Comparison of ENCODE assay signal across 18 cellular contexts in the genomic region with DNA sequence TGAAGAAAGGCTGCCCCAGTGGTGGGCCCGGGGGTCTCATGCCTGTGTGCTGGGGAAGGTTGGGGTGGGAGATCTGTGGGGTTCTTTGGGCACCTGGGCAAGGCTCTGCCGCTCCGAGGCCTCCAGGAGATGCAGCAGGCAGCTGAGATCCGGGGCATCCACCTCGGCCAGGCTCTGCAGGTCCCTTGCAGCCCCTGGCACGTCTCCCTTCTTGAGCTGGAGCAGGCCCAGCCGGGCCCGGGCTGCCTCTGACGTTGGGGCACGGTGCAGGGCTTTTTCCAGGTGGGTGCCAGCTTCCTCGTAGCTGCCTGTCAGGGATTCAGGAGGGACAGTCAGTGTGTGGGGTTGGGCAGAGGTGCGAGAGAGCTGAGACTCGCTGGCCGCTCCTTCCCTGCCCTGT. TPM values are rescaled to one million over a fixed set of nuclear protein-coding genes. Genes with fewer than 3 reads are reported as not detected.
DNase-seq lines count a peak whose midpoint lies in the region; ATAC-seq and TF ChIP-seq lines count a peak whose summit lies in the region.
"Had no signal": no experiment of that assay in that cellular context is flagged by ENCODE, and none has a peak within 500 bp of the region (broad histone marks: within the 10 kb centered on the region; RNA-seq: fewer than 3 reads in every experiment).

No MANE protein-coding gene starts in this region.

- intact Hi-C loops in CD4-positive, alpha-beta T cell (cut with DNase I, micrococcal nuclease), result loop anchor here (5.0 to 10.0 kb wide), 5 partner anchors 117 to 597 kb away; partner anchors contain the start of genes PANK4 (in 2 of the 2) and PEX10 (in 1 of the 2)

- H3K27me3 Mint-ChIP-seq in CD4-positive, alpha-beta T cell, result no peaks in the 10 kb centered on the region
- no peaks in the 10 kb centered on the region for H3K27me3 Mint-ChIP-seq in chondrocyte (ENCODE audit: low read depth)
- H3K27me3 Mint-ChIP-seq in osteocyte (ENCODE audit: unreplicated experiment), result no peaks in the 10 kb centered on the region
- H3K27me3 Mint-ChIP-seq: B cell had no signal

- POLR2A ChIA-PET in CD4-positive, alpha-beta T cell (lab: Charles Lee), result interaction anchor here (1.3 to 3.3 kb wide), 2 partner anchors 59 to 88 kb away, joined by 5 to 14 read pairs; partner anchors contain the start of gene TNFRSF14

- no peaks in the 10 kb centered on the region for H3K27me3 ChIP-seq in CD4-positive, alpha-beta T cell (ENCODE audit: control insufficient read depth, insufficient read depth, low read length)
- H3K27me3 ChIP-seq: heart left ventricle had no signal

- peaks cover 24% of the 10 kb centered on the region for H3K9me3 ChIP-seq in CD4-positive, alpha-beta T cell (ENCODE audit: control insufficient read depth, low read length)
- H3K9me3 ChIP-seq: SK-N-SH had no signal

- H3K27ac Mint-ChIP-seq in CD4-positive, alpha-beta T cell, result peak overlapping the region; percentile 78
- H3K27ac Mint-ChIP-seq in chondrocyte (ENCODE audit: unreplicated experiment) (no peak overlapping the region), osteocyte (ENCODE audit: unreplicated experiment) (no peak overlapping the region)

- TF ChIP-seq CTCF in CD4-positive, alpha-beta T cell (IDR thresholded peaks at IDR 0.05), result no peak
- no peak for TF ChIP-seq CTCF in chondrocyte (IDR thresholded peaks at IDR 0.05)
- no peak for TF ChIP-seq CTCF in osteocyte (IDR thresholded peaks at IDR 0.05)

- no peaks in the 10 kb centered on the region for H3K36me3 Mint-ChIP-seq in CD4-positive, alpha-beta T cell (ENCODE audit: low read depth)
- H3K36me3 Mint-ChIP-seq in chondrocyte (ENCODE audit: low read depth) (no peaks in the 10 kb centered on the region), osteocyte (ENCODE audit: unreplicated experiment) (no peaks in the 10 kb centered on the region)

- no peak for ATAC-seq in CD4-positive, alpha-beta T cell (ENCODE audit: poor library complexity)
- no peak for ATAC-seq in GM18868 (IDR thresholded peaks at IDR 0.05; ENCODE audit: unreplicated experiment)
- ATAC-seq: naive thymus-derived CD4-positive, alpha-beta T cell had no signal

- no peak overlapping the region for H3K27ac ChIP-seq in CD4-positive, alpha-beta T cell (ENCODE audit: low read depth, low read length)
- H3K27ac ChIP-seq: heart left ventricle, tibial artery had no signal

- DNase-seq in 8988T (peak; percentile 6), chondrocyte (ENCODE audit: low spot score) (no peak), osteocyte (ENCODE audit: extremely low spot score, unreplicated experiment) (no peak), SKM-1 treated with dmso at 0.1 percent for 144 hours (lab: John Stamatoyannopoulos, UW; ENCODE audit: unreplicated experiment) (no peak), NCI-H1105 (lab: John Stamatoyannopoulos, UW) (no peak)
- no peak for DNase-seq in CD4-positive, alpha-beta T cell
- DNase-seq: activated naive CD4-positive, alpha-beta T cell treated with anti-CD3 and anti-CD28 coated beads, Interleukin-2, amount 50 U/mL, for 16 hours; COR-L47; NCI-H146; SK-N-SH; T-helper 9 cell had no signal

- peaks cover 8% of the 10 kb centered on the region for H3K4me1 Mint-ChIP-seq in CD4-positive, alpha-beta T cell (ENCODE audit: low read depth)
- H3K4me1 Mint-ChIP-seq in chondrocyte (ENCODE audit: low read depth) (peaks cover 9% of the 10 kb centered on the region), osteocyte (ENCODE audit: unreplicated experiment) (peaks cover 9% of the 10 kb centered on the region)

- H3K9me3 Mint-ChIP-seq in CD4-positive, alpha-beta T cell, result peaks cover 8% of the 10 kb centered on the region
- peaks cover 16% of the 10 kb centered on the region for H3K9me3 Mint-ChIP-seq in chondrocyte (ENCODE audit: low read depth)
- peaks cover 11% of the 10 kb centered on the region for H3K9me3 Mint-ChIP-seq in osteocyte (ENCODE audit: unreplicated experiment)

- peak overlapping the region; percentile 81 for H3K4me3 Mint-ChIP-seq in CD4-positive, alpha-beta T cell
- H3K4me3 Mint-ChIP-seq in chondrocyte (ENCODE audit: unreplicated experiment), result peak overlapping the region; percentile 69
- H3K4me3 Mint-ChIP-seq in osteocyte (ENCODE audit: unreplicated experiment), result peak overlapping the region; percentile 71

- CTCF ChIA-PET in CD4-positive, alpha-beta T cell (lab: Charles Lee), result interaction anchor here (0.7 to 1.6 kb wide), 2 partner anchors 59 to 89 kb away, joined by 3 to 4 read pairs; no protein-coding TSS in a partner anchor

RNA-seq across cellular contexts. Expression of gene MMEL1, which starts 11.4 kb away (rescaled TPM):
- total RNA-seq in CD4-positive, alpha-beta T cell, result 1 to 10 TPM in 1 of 2 experiments, under 1 TPM in 1; 0.67 to 1.8 TPM
- total RNA-seq in chondrocyte (0.62 to 0.92 TPM in 2 of 3 replicates, not detected in the other), osteocyte (not detected in 2 replicates)
- total RNA-seq: B cell, Daoy, M059J had no signal

RNA-seq across cellular contexts. Expression of gene PRXL2B, which starts 57.6 kb away (rescaled TPM):
- total RNA-seq in CD4-positive, alpha-beta T cell, result 10 to 100 TPM; 11.0 to 12.8 TPM
- total RNA-seq in chondrocyte (20.4 to 25.6 TPM (median 22.4 TPM) in 3 replicates), osteocyte (24.0 and 24.8 TPM in 2 replicates)
